Comparison of ENCODE assay signal across 31 cellular contexts in genomic region chr6:70819715-70820114, GRCh38.
"Had no signal": no experiment of that assay in that cellular context is flagged by ENCODE, and none has a peak within 500 bp of the region (broad histone marks: within the 10 kb centered on the region; RNA-seq: fewer than 3 reads in every experiment).

No MANE protein-coding gene starts in this region.

- H3K9me3 ChIP-seq: colonic mucosa, esophagus muscularis mucosa, gastroesophageal sphincter, mucosa of descending colon, ovary, psoas muscle, testis, tibial artery had no signal

- H3K27ac Mint-ChIP-seq: dendritic cell treated with granulocyte-macrophage colony-stimulating factor and Interleukin-4, amounts not matched to agents 40 ng/mL and 50 ng/mL, for 4 days; endodermal cell; memory B cell; mesothelial cell of epicardium; naive B cell; stimulated activated memory B cell treated with anti-CD40 and anti-IgM and Interleukin-4, amounts not matched to agents 10 μg/mL and 1 μg/mL and 100 μg/mL, for 72 hours; type B pancreatic cell had no signal

- H3K9me3 Mint-ChIP-seq: endodermal cell, type B pancreatic cell had no signal

- H3K4me2 ChIP-seq: hepatocyte had no signal

- H3K79me2 ChIP-seq: hepatocyte had no signal

- H3K4me3 ChIP-seq: colonic mucosa, esophagus muscularis mucosa, gastroesophageal sphincter, heart left ventricle, hepatocyte, lower lobe of right lung, mucosa of descending colon, ovary, psoas muscle, skin epidermis, spleen, testis, tibial artery had no signal

- H3K27me3 Mint-ChIP-seq: dendritic cell treated with granulocyte-macrophage colony-stimulating factor and Interleukin-4, amounts not matched to agents 40 ng/mL and 50 ng/mL, for 4 days; memory B cell; naive B cell; stimulated activated memory B cell treated with anti-CD40 and anti-IgM and Interleukin-4, amounts not matched to agents 10 μg/mL and 1 μg/mL and 100 μg/mL, for 72 hours; type B pancreatic cell had no signal

- H3K36me3 Mint-ChIP-seq: type B pancreatic cell had no signal

- ATAC-seq: gastroesophageal sphincter; heart left ventricle; left ventricle myocardium superior; lower lobe of right lung; mucosa of descending colon; psoas muscle; right cardiac atrium; stimulated activated memory B cell treated with anti-CD40 and anti-IgM and Interleukin-4, amounts not matched to agents 10 μg/mL and 1 μg/mL and 100 μg/mL, for 72 hours; stimulated activated naive CD8-positive, alpha-beta T cell treated with anti-CD3 and anti-CD28 coated beads, Interleukin-15, Interleukin-2, amounts not matched to agents 100 U/mL and 50 U/mL, for 24 hours had no signal

- H2AFZ ChIP-seq: hepatocyte had no signal

- H3K27me3 ChIP-seq: colonic mucosa, esophagus muscularis mucosa, gastroesophageal sphincter, heart left ventricle, hepatocyte, ovary, spleen, testis, tibial artery had no signal

- H3K4me1 Mint-ChIP-seq: endodermal cell, memory B cell had no signal

- H3K36me3 ChIP-seq: colonic mucosa, esophagus muscularis mucosa, gastroesophageal sphincter, heart left ventricle, lower lobe of right lung, ovary, tibial artery had no signal

- H3K4me1 ChIP-seq: colonic mucosa, esophagus muscularis mucosa, gastroesophageal sphincter, lower lobe of right lung, psoas muscle, spleen, testis, tibial artery had no signal

- H3K27ac ChIP-seq: colonic mucosa, esophagus muscularis mucosa, gastroesophageal sphincter, heart left ventricle, hepatocyte, lower lobe of right lung, ovary, psoas muscle, skin epidermis, spleen, testis, tibial artery had no signal

- DNase-seq: central memory CD4-positive, alpha-beta T cell; colonic mucosa; effector CD8-positive, alpha-beta T cell; endodermal cell; foreskin fibroblast; heart left ventricle; islet precursor cell; kidney glomerular epithelial cell; left ventricle myocardium superior; lower lobe of right lung; mucosa of descending colon; naive B cell; occipital lobe; ovary; psoas muscle; right cardiac atrium; spleen; stimulated activated CD4-positive, alpha-beta T cell treated with anti-CD3 and anti-CD28 coated beads, Interleukin-4, amount 100 ng/mL, for 4 hours; stimulated activated naive CD8-positive, alpha-beta T cell treated with anti-CD3 and anti-CD28 coated beads, Interleukin-15, Interleukin-2, amounts not matched to agents 100 U/mL and 50 U/mL, for 24 hours; substantia nigra; testis; tibial artery had no signal

- H3K4me3 Mint-ChIP-seq: dendritic cell treated with granulocyte-macrophage colony-stimulating factor and Interleukin-4, amounts not matched to agents 40 ng/mL and 50 ng/mL, for 4 days; endodermal cell; memory B cell; mesothelial cell of epicardium; naive B cell; stimulated activated memory B cell treated with anti-CD40 and anti-IgM and Interleukin-4, amounts not matched to agents 10 μg/mL and 1 μg/mL and 100 μg/mL, for 72 hours; type B pancreatic cell had no signal
